19 cellular contexts compared by ENCODE assay signal in genomic region chr9:132367613-132368305, GRCh38. TPM values are rescaled to one million over a fixed set of nuclear protein-coding genes. Genes with fewer than 3 reads are reported as not detected.
"Had no signal": no experiment of that assay in that cellular context is flagged by ENCODE, and none has a peak within 500 bp of the region (broad histone marks: within the 10 kb centered on the region; RNA-seq: fewer than 3 reads in every experiment).

No MANE protein-coding gene starts in this region.

- H3K4me3 ChIP-seq: cardiac muscle cell, lung, upper lobe of left lung had no signal

- H3K36me3 Mint-ChIP-seq: natural killer cell had no signal

- ATAC-seq: activated T-cell treated with anti-CD3 and anti-CD28 coated beads, Interleukin-2, amount 50 U/mL, for 72 hours; natural killer cell had no signal

- H3K9me3 Mint-ChIP-seq: activated CD4-positive, alpha-beta memory T cell treated with anti-CD3 and anti-CD28 coated beads, Interleukin-2, amount 10 ng/mL, durations not matched to agents 7 days and 5 days; activated naive CD8-positive, alpha-beta T cell treated with anti-CD3 and anti-CD28 coated beads, Interleukin-2, amount 10 ng/mL, durations not matched to agents 7 days and 5 days; activated T-cell treated with anti-CD3 and anti-CD28 coated beads, Interleukin-2, amount 50 U/mL, for 72 hours; natural killer cell; stimulated activated naive CD8-positive, alpha-beta T cell treated with anti-CD3 and anti-CD28 coated beads, Interleukin-15, Interleukin-2, amounts not matched to agents 100 ng/mL and 50 ng/mL, for 24 hours had no signal

- FAIRE-seq: astrocyte, colon, endothelial cell of umbilical vein had no signal

- DNase-seq: activated CD4-positive, alpha-beta memory T cell treated with anti-CD3 and anti-CD28 coated beads, Interleukin-2, amount 10 ng/mL, durations not matched to agents 7 days and 5 days; activated CD8-positive, alpha-beta memory T cell treated with anti-CD3 and anti-CD28 coated beads, Interleukin-2, amount 50 U/mL, for 4 hours; activated naive CD8-positive, alpha-beta T cell treated with anti-CD3 and anti-CD28 coated beads, Interleukin-2, amount 10 ng/mL, durations not matched to agents 7 days and 5 days; activated T-cell treated with anti-CD3 and anti-CD28 coated beads, Interleukin-2, amount 50 U/mL, for 72 hours; hippocampal formation; natural killer cell; stimulated activated CD4-positive, alpha-beta T cell treated with anti-CD3 and anti-CD28 coated beads, Interleukin-15, amount 100 ng/mL, for 24 hours; stimulated activated CD4-positive, alpha-beta T cell treated with anti-CD3 and anti-CD28 coated beads, Interleukin-4, amount 100 ng/mL, for 24 hours; upper lobe of left lung had no signal

- H3K27me3 Mint-ChIP-seq: activated CD4-positive, alpha-beta memory T cell treated with anti-CD3 and anti-CD28 coated beads, Interleukin-2, amount 10 ng/mL, durations not matched to agents 7 days and 5 days; activated naive CD8-positive, alpha-beta T cell treated with anti-CD3 and anti-CD28 coated beads, Interleukin-2, amount 10 ng/mL, durations not matched to agents 7 days and 5 days; stimulated activated naive CD8-positive, alpha-beta T cell treated with anti-CD3 and anti-CD28 coated beads, Interleukin-15, Interleukin-2, amounts not matched to agents 100 ng/mL and 50 ng/mL, for 24 hours had no signal

- H3K27ac Mint-ChIP-seq: activated CD4-positive, alpha-beta memory T cell treated with anti-CD3 and anti-CD28 coated beads, Interleukin-2, amount 10 ng/mL, durations not matched to agents 7 days and 5 days; activated naive CD8-positive, alpha-beta T cell treated with anti-CD3 and anti-CD28 coated beads, Interleukin-2, amount 10 ng/mL, durations not matched to agents 7 days and 5 days; activated T-cell treated with anti-CD3 and anti-CD28 coated beads, Interleukin-2, amount 50 U/mL, for 72 hours; natural killer cell; stimulated activated naive CD8-positive, alpha-beta T cell treated with anti-CD3 and anti-CD28 coated beads, Interleukin-15, Interleukin-2, amounts not matched to agents 100 ng/mL and 50 ng/mL, for 24 hours had no signal

- H3K27ac ChIP-seq: cardiac muscle cell had no signal

- H3K4me3 Mint-ChIP-seq: activated CD4-positive, alpha-beta memory T cell treated with anti-CD3 and anti-CD28 coated beads, Interleukin-2, amount 10 ng/mL, durations not matched to agents 7 days and 5 days; activated naive CD8-positive, alpha-beta T cell treated with anti-CD3 and anti-CD28 coated beads, Interleukin-2, amount 10 ng/mL, durations not matched to agents 7 days and 5 days; activated T-cell treated with anti-CD3 and anti-CD28 coated beads, Interleukin-2, amount 50 U/mL, for 72 hours; natural killer cell; stimulated activated naive CD8-positive, alpha-beta T cell treated with anti-CD3 and anti-CD28 coated beads, Interleukin-15, Interleukin-2, amounts not matched to agents 100 ng/mL and 50 ng/mL, for 24 hours had no signal

RNA-seq across cellular contexts. Expression of gene CFAP77, which starts 42.3 kb away (rescaled TPM):
- total RNA-seq: activated CD4-positive, alpha-beta memory T cell treated with anti-CD3 and anti-CD28 coated beads, Interleukin-2, amount 10 ng/mL, durations not matched to agents 7 days and 5 days; activated naive CD8-positive, alpha-beta T cell treated with anti-CD3 and anti-CD28 coated beads, Interleukin-2, amount 10 ng/mL, durations not matched to agents 7 days and 5 days; activated T-cell treated with anti-CD3 and anti-CD28 coated beads, Interleukin-2, amount 50 U/mL, for 72 hours; endothelial cell of umbilical vein; mucosa of gallbladder; natural killer cell; omental fat pad; T-helper 2 cell treated with Interferon-gamma antibody and Interleukin-4, amounts not matched to agents 100 ng/mL and 5 ng/mL, for 36 hours; temporal lobe had no signal
